In the genomic region with DNA sequence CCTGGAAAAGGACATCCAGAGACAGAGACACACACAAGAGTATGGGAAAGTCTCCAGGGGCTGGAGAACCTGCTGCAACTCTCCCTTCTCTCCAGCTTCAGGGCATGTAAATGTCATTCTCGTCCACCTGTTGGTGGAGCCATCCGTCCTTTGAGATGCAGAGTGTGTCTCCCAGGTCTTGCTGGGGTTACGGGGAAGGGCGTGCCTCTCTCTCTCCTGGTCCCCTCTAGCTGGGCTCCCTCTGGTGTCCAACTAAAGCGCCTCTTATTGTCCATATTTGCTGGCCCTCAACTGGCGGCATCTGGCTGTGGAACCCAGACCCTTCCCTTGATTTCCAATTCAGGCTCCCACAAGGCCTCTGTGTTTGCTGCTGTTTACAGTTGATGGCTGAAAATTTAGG, we compare ENCODE assay signal across 34 cellular contexts.
DNase-seq lines count a peak whose midpoint lies in the region; ATAC-seq, FAIRE-seq and TF ChIP-seq lines count a peak whose summit lies in the region.
"Had no signal": no experiment of that assay in that cellular context is flagged by ENCODE, and none has a peak within 500 bp of the region (broad histone marks: within the 10 kb centered on the region; RNA-seq: fewer than 3 reads in every experiment).

No MANE protein-coding gene starts in this region.

- no peaks in the 10 kb centered on the region for H3K9me3 ChIP-seq in A549
- H3K9me3 ChIP-seq in iPS DF 6.9 (ENCODE audit: control insufficient read depth, insufficient read depth, low read length), result no peaks in the 10 kb centered on the region
- no peaks in the 10 kb centered on the region for H3K9me3 ChIP-seq in ovary
- H3K9me3 ChIP-seq: thyroid gland, vagina had no signal

- H3K36me3 ChIP-seq in iPS DF 6.9 (ENCODE audit: control insufficient read depth, insufficient read depth, low read length) (no peaks in the 10 kb centered on the region), ovary (no peaks in the 10 kb centered on the region)
- H3K36me3 ChIP-seq: cardiac muscle cell, thyroid gland, vagina had no signal

- FAIRE-seq in A549 (lab: Jason Lieb, UNC), result no peak
- FAIRE-seq: frontal cortex, GM12892, keratinocyte, RCC 7860, TTC549 had no signal

- intact Hi-C loops in ovary (cut with DNase I), result no loop called here
- intact Hi-C loops in left colon (cut with DNase I, micrococcal nuclease), result no loop called here

- TF ChIP-seq POLR2A in A549 (IDR thresholded peaks at IDR 0.05; ENCODE audit: low read length) (no peak), ovary (IDR thresholded peaks at IDR 0.05) (no peak)

- H3K27me3 ChIP-seq in iPS DF 6.9 (ENCODE audit: control insufficient read depth, insufficient read depth, low read length) (no peaks in the 10 kb centered on the region), ovary (no peaks in the 10 kb centered on the region)
- H3K27me3 ChIP-seq: thyroid gland, vagina had no signal

- CTCF ChIA-PET in A549 (lab: Yijun Ruan, JAX), result interaction anchor here (1.4 to 2.1 kb wide), 2 partner anchors 12 to 392 kb away, joined by 3 to 6 read pairs; no protein-coding TSS in a partner anchor

- 69% methylated on average over 6 of the region's 6 CpGs for WGBS in A549 (ENCODE audit: missing lambda C conversion rate)
- WGBS in iPS DF 6.9 (ENCODE audit: insufficient coverage, insufficient read length), result no CpG with 5 or more reads among the region's 6 CpGs
- WGBS in ovary, 3 donors, result 51 to 56% (median 51%) methylated on average over 6 of the region's 6 CpGs

- H3K4me3 ChIP-seq in A549 (no peak overlapping the region), iPS DF 6.9 (ENCODE audit: low read length) (no peak overlapping the region), ovary (no peak overlapping the region)
- H3K4me3 ChIP-seq: cardiac muscle cell, skin epidermis, thyroid gland, vagina had no signal

- POLR2A ChIA-PET in A549 (lab: Yijun Ruan, JAX), result no interaction called here

- peak in 1 of 2 experiments; percentile 79; a peak in 3 of 6 replicates for ATAC-seq in A549
- no peak for ATAC-seq in GM21717 (IDR thresholded peaks at IDR 0.05; ENCODE audit: unreplicated experiment)
- no peak for ATAC-seq in left colon
- ATAC-seq: CD8-positive, alpha-beta T cell; naive thymus-derived CD4-positive, alpha-beta T cell; stimulated activated naive CD8-positive, alpha-beta T cell treated with anti-CD3 and anti-CD28 coated beads, Interleukin-15, amount 100 ng/mL, for 72 hours had no signal

- peak in 1 of 2 experiments; percentile 34 for DNase-seq in A549 (ENCODE audit: low read depth in 1 of 2, low spot score in 1 of 2)
- peak; percentile 45 for DNase-seq in HT-29 (ENCODE audit: low spot score)
- DNase-seq in SW480 (ENCODE audit: low spot score), result peak; percentile 56
- DNase-seq in iPS DF 6.9 (ENCODE audit: low read depth, low spot score), result peak; percentile 68
- DNase-seq in LoVo (ENCODE audit: low spot score), result no peak
- no peak for DNase-seq in ovary
- DNase-seq in left colon, result no peak
- DNase-seq: activated CD4-positive, alpha-beta memory T cell treated with anti-CD3 and anti-CD28 coated beads, Interleukin-2, amount 10 ng/mL, durations not matched to agents 7 days and 5 days; activated CD4-positive, alpha-beta T cell treated with anti-CD3 and anti-CD28 coated beads for 1 hour; aorta; CD8-positive, alpha-beta T cell; dermis blood vessel endothelial cell; DMS 273 treated with DMSO at 0.1 percent for 48 hours; EL; HCEC 1CT; Kasumi-1; midbrain; naive thymus-derived CD4-positive, alpha-beta T cell; NCI-H1694 treated with DMSO at 0.1 percent for 48 hours; NCI-H2171; NCI-H510A treated with DMSO at 0.1 percent for 48 hours; NK-92 treated with Interleukin-12 subunit alpha and Interleukin-12 subunit beta, amount 100 ng/mL, for 24 hours; stimulated activated CD8-positive, alpha-beta memory T cell treated with anti-CD3 and anti-CD28 coated beads, Interleukin-4, amount 100 ng/mL, for 48 hours; stimulated activated naive CD8-positive, alpha-beta T cell treated with anti-CD3 and anti-CD28 coated beads, Interleukin-15, amount 100 ng/mL, for 72 hours; thyroid gland had no signal

- no peak overlapping the region for H3K4me2 ChIP-seq in A549

- TF ChIP-seq EP300 in A549 (IDR thresholded peaks at IDR 0.05) (no peak), ovary (IDR thresholded peaks at IDR 0.05) (no peak)

- H3K27ac ChIP-seq in A549, result no peak overlapping the region
- no peak overlapping the region for H3K27ac ChIP-seq in iPS DF 6.9 (ENCODE audit: low read length)
- H3K27ac ChIP-seq in ovary, result no peak overlapping the region
- H3K27ac ChIP-seq: cardiac muscle cell, skin epidermis, thyroid gland, vagina had no signal

- TF ChIP-seq CTCF in A549 (IDR thresholded peaks at IDR 0.05), result peak; percentile 10; the same call in 1 of the 3 replicates
- no peak for TF ChIP-seq CTCF in ovary (IDR thresholded peaks at IDR 0.05)

- peak; percentile 20 to 41; a peak in 3 of 5 replicates for TF ChIP-seq RAD21 in A549 (conservative IDR thresholded peaks at IDR 0.05 in 1 of 2, IDR thresholded peaks at IDR 0.05 in 1 of 2)

- H3K4me1 ChIP-seq in A549, result peaks cover 4% of the 10 kb centered on the region; the same call in 1 of the 3 replicates
- peaks cover 4% of the 10 kb centered on the region; the same call in 1 of the 2 replicates for H3K4me1 ChIP-seq in iPS DF 6.9 (ENCODE audit: control insufficient read depth, insufficient read depth, low read length)
- no peaks in the 10 kb centered on the region for H3K4me1 ChIP-seq in ovary (ENCODE audit: insufficient read depth)
- H3K4me1 ChIP-seq: vagina had no signal

TF ChIP-seq in A549, 52 proteins besides CTCF, POLR2A, EP300 and RAD21:
- TF ChIP-seq CBX8 (IDR thresholded peaks at IDR 0.05) (no peak), SMC3 (IDR thresholded peaks at IDR 0.05) (0 out of 3 replicates have a peak, but pooled peaks have one; percentile 16), NR3C1 (IDR thresholded peaks at IDR 0.05) (no peak)
TF ChIP-seq in A549: peak in this region for 1.

Comparison
In these comparisons a context has a peak if more than half of its experiments do, and no peak if none do; other contexts are left out.
1. DNase-seq: peak in HT-29 (single experiment), SW480 (single experiment) and iPS DF 6.9 (single experiment); none in LoVo (single experiment), ovary (0 of 5) and left colon (0 of 2).